11 cellular contexts compared by ENCODE assay signal in genomic region chrX:9337056-9337455, GRCh38.
A peak's percentile ranks its signal among the peaks of the same experiment; 100 is the strongest.
DNase-seq lines count a peak whose midpoint lies in the region; ATAC-seq lines count a peak whose summit lies in the region.
"Had no signal": no experiment of that assay in that cellular context is flagged by ENCODE, and none has a peak within 500 bp of the region (broad histone marks: within the 10 kb centered on the region; RNA-seq: fewer than 3 reads in every experiment).

No MANE protein-coding gene starts in this region.

- DNase-seq in EH (ENCODE audit: low read depth) (peak; percentile 58), NCI-H446 treated with DMSO at 0.1 percent for 48 hours (lab: John Stamatoyannopoulos, UW) (peak; percentile 75), fibroblast of peridontal ligament (ENCODE audit: extremely low read depth) (peak; percentile 86), nucleus accumbens (lab: John Stamatoyannopoulos, UW) (peak in 29 of 56 donors; percentile 0 to 50 (median 10)), T-helper 9 cell (no peak)
- DNase-seq in activated CD8-positive, alpha-beta memory T cell treated with anti-CD3 and anti-CD28 coated beads, Interleukin-2, amount 50 U/mL, for 48 hours = no peak
- DNase-seq: Calu3, endodermal cell, NCI-H2081, PC-3 had no signal

- ATAC-seq in GM18861 (IDR thresholded peaks at IDR 0.05; ENCODE audit: unreplicated experiment) = no peak
- ATAC-seq: PC-3 had no signal

Comparison
In these comparisons a context has a peak if more than half of its experiments do, and no peak if none do; other contexts are left out.
1. DNase-seq: peak in EH (single experiment), NCI-H446 treated with DMSO at 0.1 percent for 48 hours (single experiment), fibroblast of peridontal ligament (single experiment) and nucleus accumbens (29 of 56); none in activated CD8-positive, alpha-beta memory T cell treated with anti-CD3 and anti-CD28 coated beads, Interleukin-2, amount 50 U/mL, for 48 hours (single experiment) and T-helper 9 cell (single experiment).